In genomic region chr17:21345236-21345635, GRCh38 we compare ENCODE assay signal across 21 cellular contexts. TPM values are rescaled to one million over a fixed set of nuclear protein-coding genes. Genes with fewer than 3 reads are reported as not detected.
DNase-seq lines count a peak whose midpoint lies in the region; ATAC-seq and TF ChIP-seq lines count a peak whose summit lies in the region.
"Had no signal": no experiment of that assay in that cellular context is flagged by ENCODE, and none has a peak within 500 bp of the region (broad histone marks: within the 10 kb centered on the region; RNA-seq: fewer than 3 reads in every experiment).

No MANE protein-coding gene starts in this region.

- CTCF ChIA-PET in OCI-LY7 (lab: Charles Lee; ENCODE audit: unreplicated experiment) = no interaction called here

- peak overlapping the region; percentile 63 for H3K4me2 ChIP-seq in DOHH2 (ENCODE audit: low read length)
- H3K4me2 ChIP-seq in OCI-LY7 (ENCODE audit: low read length) = peak overlapping the region; percentile 55
- H3K4me2 ChIP-seq: KMS-11 had no signal

- DNase-seq in OCI-LY7 (ENCODE audit: low spot score) (peak; percentile 41), foreskin melanocyte (peak; percentile 24), sciatic nerve (ENCODE audit: low spot score) (peak; percentile 50), NCI-H345 treated with DMSO at 0.1 percent for 48 hours (lab: John Stamatoyannopoulos, UW; ENCODE audit: unreplicated experiment) (no peak), pons (ENCODE audit: low spot score) (no peak)
- DNase-seq: activated CD8-positive, alpha-beta T cell treated with anti-CD3 and anti-CD28 coated beads for 36 hours; activated naive CD8-positive, alpha-beta T cell treated with anti-CD3 and anti-CD28 coated beads, Interleukin-2, amount 10 ng/mL, durations not matched to agents 7 days and 5 days; colonic mucosa; hypothalamus; midbrain; NCI-H1048; NCI-H2081 treated with DMSO at 0.1 percent for 48 hours; NCI-H510A treated with DMSO at 0.1 percent for 48 hours; retina; stimulated activated CD4-positive, alpha-beta T cell treated with anti-CD3 and anti-CD28 coated beads, Interleukin-15, amount 100 ng/mL, for 24 hours had no signal

- H3K9me2 ChIP-seq in DOHH2 (replicated peaks; ENCODE audit: control insufficient read depth, low read length) (no peaks in the 10 kb centered on the region), OCI-LY7 (ENCODE audit: insufficient read depth, low read length) (no peaks in the 10 kb centered on the region)

- BruUV-seq in OCI-LY7 (replicated peaks; lab: Mats Ljungman, UMichigan) = no TSS peak

- ATAC-seq in sciatic nerve = no peak
- ATAC-seq in GM18907 (IDR thresholded peaks at IDR 0.05; ENCODE audit: unreplicated experiment) = no peak
- ATAC-seq: activated CD8-positive, alpha-beta T cell treated with anti-CD3 and anti-CD28 coated beads for 36 hours; WTC11 had no signal

- POLR2A ChIA-PET in OCI-LY7 (lab: Charles Lee) = interaction anchor here (0.7 kb wide), 1 partner anchor 67 kb away, joined by 4 read pairs; no protein-coding TSS in a partner anchor

- H3K9me3 ChIP-seq in DOHH2 (ENCODE audit: control insufficient read depth, insufficient read depth, low read length) (no peaks in the 10 kb centered on the region), OCI-LY7 (ENCODE audit: low read length) (no peaks in the 10 kb centered on the region)
- H3K9me3 ChIP-seq: colonic mucosa, SJSA1 had no signal

- intact Hi-C loops in OCI-LY7 (cut with micrococcal nuclease; ENCODE audit: unreplicated experiment) (no loop called here), sciatic nerve (cut with DNase I) (no loop called here)

- H3K4me3 ChIP-seq in DOHH2 (ENCODE audit: low read length) = peak overlapping the region; percentile 44
- H3K4me3 ChIP-seq in OCI-LY7 (ENCODE audit: low read depth, low read length, poor library complexity, severe bottlenecking) = peak overlapping the region; percentile 24
- H3K4me3 ChIP-seq: colonic mucosa, SJSA1 had no signal

- H3K36me3 ChIP-seq in DOHH2 (ENCODE audit: control insufficient read depth, low read length) (no peaks in the 10 kb centered on the region), OCI-LY7 (ENCODE audit: insufficient read depth, low read length) (no peaks in the 10 kb centered on the region)
- H3K36me3 ChIP-seq: colonic mucosa, SJSA1 had no signal

- H2AFZ ChIP-seq in OCI-LY7 (ENCODE audit: low read length) = peak overlapping the region; percentile 46; the same call in 1 of the 2 replicates

- no peaks in the 10 kb centered on the region for H3K27me3 ChIP-seq in DOHH2 (ENCODE audit: control insufficient read depth, low read length)
- H3K27me3 ChIP-seq: colonic mucosa, SJSA1 had no signal

- H4K20me1 ChIP-seq in DOHH2 (ENCODE audit: control insufficient read depth, insufficient read depth, low read depth, low read length) (no peaks in the 10 kb centered on the region), OCI-LY7 (ENCODE audit: insufficient read depth, low read length) (no peaks in the 10 kb centered on the region)

- H3K4me1 ChIP-seq in DOHH2 (ENCODE audit: control insufficient read depth, low read length) (peaks cover 27% of the 10 kb centered on the region), OCI-LY7 (ENCODE audit: insufficient read depth, low read length, poor library complexity, severe bottlenecking) (peaks cover 39% of the 10 kb centered on the region)
- H3K4me1 ChIP-seq: colonic mucosa, SJSA1 had no signal

- H3K79me2 ChIP-seq in DOHH2 (ENCODE audit: control insufficient read depth, low read length) = no peaks in the 10 kb centered on the region
- no peaks in the 10 kb centered on the region for H3K79me2 ChIP-seq in OCI-LY7 (ENCODE audit: insufficient read depth, low read depth, low read length)

- TF ChIP-seq CTCF in DOHH2 (IDR thresholded peaks at IDR 0.05; ENCODE audit: low read depth, low read length, poor library complexity, severe bottlenecking) = no peak
- TF ChIP-seq CTCF in OCI-LY7 (conservative IDR thresholded peaks at IDR 0.05; ENCODE audit: low read length) = no peak

- no peaks in the 10 kb centered on the region for H3F3A ChIP-seq in DOHH2 (ENCODE audit: control insufficient read depth, insufficient read depth)

- H3K27ac ChIP-seq in DOHH2 (ENCODE audit: low read depth, low read length) (peak overlapping the region; percentile 60), OCI-LY7 (ENCODE audit: low read depth, low read length, poor library complexity, severe bottlenecking) (peak overlapping the region; percentile 41)
- H3K27ac ChIP-seq: colonic mucosa, KMS-11, SJSA1 had no signal

RNA-seq across cellular contexts. Expression of gene KCNJ12, which starts 30.9 kb away (rescaled TPM):
- total RNA-seq in OCI-LY7 (2014; rRNA removed; shearing (Covaris generic)) = 0.13 and 0.16 TPM in 2 replicates
- total RNA-seq in OCI-LY7 (2022) (0.17 and 0.22 TPM in 2 replicates), sciatic nerve (1.0 TPM)
- total RNA-seq: activated CD8-positive, alpha-beta T cell treated with anti-CD3 and anti-CD28 coated beads for 36 hours; activated naive CD8-positive, alpha-beta T cell treated with anti-CD3 and anti-CD28 coated beads, Interleukin-2, amount 10 ng/mL, durations not matched to agents 7 days and 5 days; activated T-helper 1 cell treated with anti-CD3 and anti-CD28 coated beads, Interleukin-12 subunit alpha, Interleukin-12 subunit beta, Interleukin-2, Interleukin-4 antibody, amounts not matched to agents 30 ng/mL and 10 ng/mL and 1 ng/mL, durations not matched to agents 14 hours and 24 hours and 36 hours; SJSA1 had no signal

Comparison
In these comparisons a context has a peak if more than half of its experiments do, and no peak if none do; other contexts are left out.
1. DNase-seq: peak in OCI-LY7 (single experiment), foreskin melanocyte (single experiment) and sciatic nerve (single experiment); none in NCI-H345 treated with DMSO at 0.1 percent for 48 hours (single experiment) and pons (single experiment).